ENCODE assay signal across 14 cellular contexts in genomic region chr4:5773271-5773555, GRCh38.
A peak's percentile ranks its signal among the peaks of the same experiment; 100 is the strongest.
DNase-seq lines count a peak whose midpoint lies in the region; ATAC-seq and TF ChIP-seq lines count a peak whose summit lies in the region.
"Had no signal": no experiment of that assay in that cellular context is flagged by ENCODE, and none has a peak within 500 bp of the region (broad histone marks: within the 10 kb centered on the region; RNA-seq: fewer than 3 reads in every experiment).

No MANE protein-coding gene starts in this region.

- WGBS in mammary epithelial cell (ENCODE audit: low coverage, missing lambda C conversion rate), result 0% methylated on average over 2 of the region's 2 CpGs
- 93% methylated on average over 2 of the region's 2 CpGs for WGBS in smooth muscle cell (ENCODE audit: low lambda C conversion rate)
- WGBS in right cardiac atrium, result 87% methylated on average over 2 of the region's 2 CpGs

- H3K27ac ChIP-seq in HUES48 (ENCODE audit: low read depth, low read length), result peak overlapping the region; percentile 12
- peak overlapping the region; percentile 89 for H3K27ac ChIP-seq in mammary epithelial cell (ENCODE audit: insufficient read depth, low read depth, low read length)
- peak overlapping the region; percentile 75 for H3K27ac ChIP-seq in smooth muscle cell (ENCODE audit: low read depth)
- no peak overlapping the region for H3K27ac ChIP-seq in right cardiac atrium (ENCODE audit: low read length)
- H3K27ac ChIP-seq: dorsolateral prefrontal cortex, heart right ventricle, stomach had no signal

- H2AFZ ChIP-seq in mammary epithelial cell (ENCODE audit: low read depth, low read length), result peak overlapping the region; percentile 3
- H2AFZ ChIP-seq in smooth muscle cell (ENCODE audit: low read depth), result no peak overlapping the region

- H3K27me3 ChIP-seq in HUES48 (ENCODE audit: control insufficient read depth, insufficient read depth, low read length) (no peaks in the 10 kb centered on the region), mammary epithelial cell (ENCODE audit: insufficient read depth, low read length) (no peaks in the 10 kb centered on the region), smooth muscle cell (ENCODE audit: low read depth) (no peaks in the 10 kb centered on the region), right cardiac atrium (ENCODE audit: control insufficient read depth, insufficient read depth) (no peaks in the 10 kb centered on the region)
- H3K27me3 ChIP-seq: dorsolateral prefrontal cortex, heart right ventricle, stomach had no signal

- dilution Hi-C loops in mammary epithelial cell (cut with HindIII; ENCODE audit: low sequenced_read_pairs), result loop anchor here (5.0 kb wide), 2 partner anchors 39 to 56 kb away; no protein-coding TSS in a partner anchor

- no peak for ATAC-seq in right cardiac atrium
- ATAC-seq: activated naive CD8-positive, alpha-beta T cell treated with anti-CD3 and anti-CD28 coated beads, Interleukin-2, amount 50 U/mL, for 24 hours; heart right ventricle had no signal

- intact Hi-C loops in mammary epithelial cell (cut with micrococcal nuclease) (loop anchor here (5.0 kb wide), 1 partner anchor 61 kb away; the partner anchor contains the start of gene EVC), right cardiac atrium (cut with DNase I) (no loop called here)

- TF ChIP-seq CTCF in mammary epithelial cell (conservative IDR thresholded peaks at IDR 0.05 in 1 of 2, IDR thresholded peaks at IDR 0.05 in 1 of 2; ENCODE audit: extremely low read depth in 1 of 2, insufficient read depth in 1 of 2, low read depth in 1 of 2, low read length in 2 of 2), result no peak
- TF ChIP-seq CTCF in smooth muscle cell (IDR thresholded peaks at IDR 0.05; ENCODE audit: borderline replicate concordance, insufficient read depth, poor library complexity, severe bottlenecking), result no peak

- CTCF ChIA-PET in mammary epithelial cell (lab: Charles Lee; ENCODE audit: low non-redundant PET), result no interaction called here

- no peak overlapping the region for H3K4me3 ChIP-seq in HUES48 (ENCODE audit: low read depth, low read length)
- H3K4me3 ChIP-seq in mammary epithelial cell (replicated peaks in 1 of 3; ENCODE audit: insufficient read depth in 1 of 3, low read depth in 2 of 3, low read length in 3 of 3), result no peak overlapping the region
- no peak overlapping the region for H3K4me3 ChIP-seq in smooth muscle cell
- no peak overlapping the region for H3K4me3 ChIP-seq in right cardiac atrium (ENCODE audit: low read length)
- H3K4me3 ChIP-seq: dorsolateral prefrontal cortex, heart right ventricle, stomach had no signal

- H3K9ac ChIP-seq in HUES48 (ENCODE audit: low read depth, low read length) (no peak overlapping the region), mammary epithelial cell (ENCODE audit: insufficient read depth, low read length) (peak overlapping the region; percentile 45), smooth muscle cell (ENCODE audit: low read depth) (no peak overlapping the region)

- H3K4me1 ChIP-seq in HUES48 (ENCODE audit: control insufficient read depth, insufficient read depth, low read length) (peaks cover 7% of the 10 kb centered on the region; the same call in 1 of the 2 replicates), mammary epithelial cell (ENCODE audit: insufficient read depth, low read length) (peaks cover 26% of the 10 kb centered on the region), smooth muscle cell (ENCODE audit: low read depth) (no peaks in the 10 kb centered on the region), right cardiac atrium (ENCODE audit: control insufficient read depth, insufficient read depth, low read length) (no peaks in the 10 kb centered on the region)
- H3K4me1 ChIP-seq: heart right ventricle, stomach had no signal

- in situ Hi-C loops in mammary epithelial cell (cut with MboI; ENCODE audit: low sequenced_read_pairs in 2 of 2), result no loop called here

- H3K36me3 ChIP-seq in HUES48 (ENCODE audit: control insufficient read depth, insufficient read depth, low read length) (peaks cover 4% of the 10 kb centered on the region; the same call in 1 of the 2 replicates), mammary epithelial cell (ENCODE audit: insufficient read depth, low read length) (peaks cover 4% of the 10 kb centered on the region), smooth muscle cell (ENCODE audit: low read depth) (peaks cover 20% of the 10 kb centered on the region)

- H3K9me3 ChIP-seq in HUES48 (ENCODE audit: control insufficient read depth, insufficient read depth, low read length), result peaks cover 29% of the 10 kb centered on the region
- peaks cover 19% of the 10 kb centered on the region for H3K9me3 ChIP-seq in mammary epithelial cell (replicated peaks; ENCODE audit: insufficient read depth, low read length)
- peaks cover 17% of the 10 kb centered on the region for H3K9me3 ChIP-seq in smooth muscle cell (replicated peaks; ENCODE audit: low read depth)
- no peaks in the 10 kb centered on the region for H3K9me3 ChIP-seq in right cardiac atrium (ENCODE audit: control insufficient read depth, low read length)

- no peaks in the 10 kb centered on the region for H3F3A ChIP-seq in smooth muscle cell (ENCODE audit: low read depth)

- DNase-seq in mammary epithelial cell, result peak; percentile 98
- peak; percentile 87 for DNase-seq in iris pigment epithelial cell (ENCODE audit: low read depth)
- no peak for DNase-seq in smooth muscle cell (lab: John Stamatoyannopoulos, UW; ENCODE audit: unreplicated experiment)
- no peak for DNase-seq in right cardiac atrium
- no peak for DNase-seq in activated effector memory CD4-positive, alpha-beta T cell treated with Interleukin-2 at 50 U/mL for 16 hours
- DNase-seq in SW480 (ENCODE audit: low spot score), result no peak
- DNase-seq: activated CD4-positive, CD25-positive, alpha-beta regulatory T cell; activated CD8-positive, alpha-beta memory T cell treated with anti-CD3 and anti-CD28 coated beads, Interleukin-2, amount 50 U/mL, for 4 hours; activated naive CD8-positive, alpha-beta T cell treated with anti-CD3 and anti-CD28 coated beads, Interleukin-2, amount 50 U/mL, for 24 hours; HCEC 1CT; heart right ventricle; stomach had no signal

- H3K4me2 ChIP-seq in mammary epithelial cell (ENCODE audit: insufficient read depth, low read depth, low read length), result peak overlapping the region; percentile 57
- H3K4me2 ChIP-seq in smooth muscle cell, result no peak overlapping the region

- no TSS peak for BruUV-seq in mammary epithelial cell (replicated peaks; lab: Mats Ljungman, UMichigan)

- H3K79me2 ChIP-seq in mammary epithelial cell (ENCODE audit: insufficient read depth, low read length) (peaks cover 6% of the 10 kb centered on the region), smooth muscle cell (ENCODE audit: low read depth) (peaks cover 6% of the 10 kb centered on the region)

- H4K20me1 ChIP-seq in mammary epithelial cell (ENCODE audit: insufficient read depth, low read length) (no peaks in the 10 kb centered on the region), smooth muscle cell (ENCODE audit: low read depth) (no peaks in the 10 kb centered on the region)

Comparison
In these comparisons a context has a peak if more than half of its experiments do, and no peak if none do; other contexts are left out.
1. DNase-seq: peak in mammary epithelial cell (single experiment) and iris pigment epithelial cell (single experiment); none in smooth muscle cell (single experiment), right cardiac atrium (0 of 3), activated effector memory CD4-positive, alpha-beta T cell treated with Interleukin-2 at 50 U/mL for 16 hours (single experiment) and SW480 (single experiment).